ENCODE assay signal across 17 cellular contexts in genomic region chr2:188659656-188660406, GRCh38.
DNase-seq lines count a peak whose midpoint lies in the region; ATAC-seq, FAIRE-seq and TF ChIP-seq lines count a peak whose summit lies in the region.
"Had no signal": no experiment of that assay in that cellular context is flagged by ENCODE, and none has a peak within 500 bp of the region (broad histone marks: within the 10 kb centered on the region; RNA-seq: fewer than 3 reads in every experiment).

No MANE protein-coding gene starts in this region.

- H3K9me3 ChIP-seq in breast epithelium (no peaks in the 10 kb centered on the region), BE2C (no peaks in the 10 kb centered on the region)
- H3K9me3 ChIP-seq: adrenal gland had no signal

- no peaks in the 10 kb centered on the region for H3K9me3 Mint-ChIP-seq in MCF 10A (ENCODE audit: unreplicated experiment)
- H3K9me3 Mint-ChIP-seq: activated CD4-positive, alpha-beta memory T cell treated with anti-CD3 and anti-CD28 coated beads for 36 hours; activated T-helper 17 cell treated with anti-CD3 and anti-CD28 coated beads, Interleukin-2, amount 50 U/mL, for 72 hours; nephron had no signal

- no peaks in the 10 kb centered on the region for H3K36me3 ChIP-seq in breast epithelium
- H3K36me3 ChIP-seq in BE2C = no peaks in the 10 kb centered on the region
- H3K36me3 ChIP-seq: adrenal gland had no signal

- ATAC-seq in SK-N-SH treated with all-trans-retinoic acid at 6 μM for 48 hours (peak; percentile 65), GM19463 (IDR thresholded peaks at IDR 0.05; ENCODE audit: unreplicated experiment) (no peak)
- ATAC-seq: activated T-helper 17 cell treated with anti-CD3 and anti-CD28 coated beads, Interleukin-2, amount 50 U/mL, for 72 hours had no signal

- CTCF ChIA-PET in MCF 10A (lab: Yijun Ruan, JAX) = no interaction called here

- DNase-seq in MCF 10A (ENCODE audit: unreplicated experiment) (peak; percentile 40), breast epithelium (ENCODE audit: low spot score in 2 of 2) (no peak), fibroblast of pulmonary artery (ENCODE audit: low read depth) (peak; percentile 77), urothelium cell line (ENCODE audit: low spot score) (peak; percentile 55), BE2C (no peak), NCI-H2107 (lab: John Stamatoyannopoulos, UW) (no peak)
- DNase-seq: activated CD4-positive, alpha-beta memory T cell treated with anti-CD3 and anti-CD28 coated beads for 36 hours; adrenal gland; cortex of kidney; NCI-H1092; NCI-H2171 treated with DMSO at 0.1 percent for 48 hours had no signal

- no peak overlapping the region for H3K27ac Mint-ChIP-seq in MCF 10A (ENCODE audit: low read depth, unreplicated experiment)
- H3K27ac Mint-ChIP-seq: activated CD4-positive, alpha-beta memory T cell treated with anti-CD3 and anti-CD28 coated beads for 36 hours; activated T-helper 17 cell treated with anti-CD3 and anti-CD28 coated beads, Interleukin-2, amount 50 U/mL, for 72 hours; nephron had no signal

- intact Hi-C loops in MCF 10A (cut with micrococcal nuclease) (no loop called here), breast epithelium (cut with DNase I; ENCODE audit: low total_unique reads) (no loop called here)

- TF ChIP-seq CTCF in MCF 10A (IDR thresholded peaks at IDR 0.05; ENCODE audit: unreplicated experiment) = no peak
- no peak for TF ChIP-seq CTCF in breast epithelium (IDR thresholded peaks at IDR 0.05)
- no peak for TF ChIP-seq CTCF in fibroblast of pulmonary artery (IDR thresholded peaks at IDR 0.05; ENCODE audit: low read length, missing control alignments)
- no peak for TF ChIP-seq CTCF in BE2C (IDR thresholded peaks at IDR 0.05; ENCODE audit: low read depth, low read length)

- no peak for TF ChIP-seq POLR2A in breast epithelium (IDR thresholded peaks at IDR 0.05)

- H3K27me3 ChIP-seq in breast epithelium (no peaks in the 10 kb centered on the region), BE2C (no peaks in the 10 kb centered on the region)
- H3K27me3 ChIP-seq: adrenal gland had no signal

- H3K4me1 ChIP-seq in breast epithelium (no peaks in the 10 kb centered on the region), BE2C (no peaks in the 10 kb centered on the region)
- H3K4me1 ChIP-seq: adrenal gland had no signal

- H3K36me3 Mint-ChIP-seq in MCF 10A (ENCODE audit: insufficient read depth, unreplicated experiment) = no peaks in the 10 kb centered on the region
- H3K36me3 Mint-ChIP-seq: activated CD4-positive, alpha-beta memory T cell treated with anti-CD3 and anti-CD28 coated beads for 36 hours had no signal

- no TSS peak for BruUV-seq in MCF 10A (replicated peaks; lab: Mats Ljungman, UMichigan)

- no peaks in the 10 kb centered on the region for H3K27me3 Mint-ChIP-seq in MCF 10A (ENCODE audit: insufficient read depth, unreplicated experiment)
- H3K27me3 Mint-ChIP-seq: activated CD4-positive, alpha-beta memory T cell treated with anti-CD3 and anti-CD28 coated beads for 36 hours; activated T-helper 17 cell treated with anti-CD3 and anti-CD28 coated beads, Interleukin-2, amount 50 U/mL, for 72 hours had no signal

- H3K4me3 Mint-ChIP-seq in MCF 10A (ENCODE audit: unreplicated experiment) = no peak overlapping the region
- H3K4me3 Mint-ChIP-seq: activated CD4-positive, alpha-beta memory T cell treated with anti-CD3 and anti-CD28 coated beads for 36 hours; activated T-helper 17 cell treated with anti-CD3 and anti-CD28 coated beads, Interleukin-2, amount 50 U/mL, for 72 hours; nephron had no signal

- FAIRE-seq in urothelium cell line (lab: Jason Lieb, UNC) = no peak

- POLR2A ChIA-PET in MCF 10A (lab: Yijun Ruan, JAX) = no interaction called here

- H3K4me3 ChIP-seq in breast epithelium (no peak overlapping the region), fibroblast of pulmonary artery (replicated peaks; ENCODE audit: low read depth, low read length) (no peak overlapping the region), BE2C (ENCODE audit: low read depth, low read length) (no peak overlapping the region)
- H3K4me3 ChIP-seq: adrenal gland, SK-N-MC had no signal

- peaks cover 5% of the 10 kb centered on the region for H3K4me1 Mint-ChIP-seq in MCF 10A (ENCODE audit: insufficient read depth, unreplicated experiment)
- H3K4me1 Mint-ChIP-seq: activated T-helper 17 cell treated with anti-CD3 and anti-CD28 coated beads, Interleukin-2, amount 50 U/mL, for 72 hours had no signal

- H3K27ac ChIP-seq in breast epithelium = no peak overlapping the region
- H3K27ac ChIP-seq: 22Rv1, adrenal gland, SK-N-MC had no signal

TF ChIP-seq in SK-N-SH treated with all-trans-retinoic acid at 6 μM for 48 hours, 23 proteins besides CTCF, POLR2A, EP300 and RAD21:
- TF ChIP-seq ZNF70 (CRISPR knock-in tag; IDR thresholded peaks at IDR 0.05) (no peak), ISL1 (CRISPR knock-in tag; IDR thresholded peaks at IDR 0.05) (peak; percentile 25; the same call in 1 of the 2 replicates), ARNTL (CRISPR knock-in tag; IDR thresholded peaks at IDR 0.05; ENCODE audit: borderline replicate concordance, low read depth) (no peak), ZNF565 (CRISPR knock-in tag; conservative IDR thresholded peaks at IDR 0.05; ENCODE audit: low read depth) (no peak)

Comparison
In these comparisons a context has a peak if more than half of its experiments do, and no peak if none do; other contexts are left out.
1. DNase-seq: peak in MCF 10A (single experiment), fibroblast of pulmonary artery (single experiment) and urothelium cell line (single experiment); none in breast epithelium (0 of 2), BE2C (single experiment) and NCI-H2107 (single experiment).